In the genomic region with DNA sequence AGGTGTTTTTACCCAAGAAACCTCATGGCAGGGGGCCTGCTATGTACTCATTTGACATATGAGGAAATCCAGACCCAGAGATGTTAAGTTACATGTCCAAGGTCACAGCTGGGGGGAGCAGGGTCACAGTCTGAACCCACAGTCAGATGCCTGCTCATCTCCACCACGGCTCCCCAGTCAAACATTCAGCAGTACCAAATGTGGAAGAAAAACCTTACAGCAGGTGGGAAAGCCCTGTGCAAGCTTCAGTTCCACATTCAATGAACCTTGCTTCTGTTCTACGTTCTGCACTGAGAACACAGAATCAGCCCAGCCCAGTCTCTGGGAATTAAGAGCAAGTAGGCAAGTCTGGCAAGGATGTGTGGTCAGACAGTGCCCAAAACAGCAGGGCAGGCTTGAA, we compare ENCODE assay signal across 12 cellular contexts. TPM values are rescaled to one million over a fixed set of nuclear protein-coding genes. Genes with fewer than 3 reads are reported as not detected.
DNase-seq lines count a peak whose midpoint lies in the region; ATAC-seq, FAIRE-seq and TF ChIP-seq lines count a peak whose summit lies in the region.
"Had no signal": no experiment of that assay in that cellular context is flagged by ENCODE, and none has a peak within 500 bp of the region (broad histone marks: within the 10 kb centered on the region; RNA-seq: fewer than 3 reads in every experiment).

No MANE protein-coding gene starts in this region.

- peak; percentile 47 for ATAC-seq in GM19438 (IDR thresholded peaks at IDR 0.05; ENCODE audit: low read depth, unreplicated experiment)
- peak; percentile 30 for ATAC-seq in HG03442 (IDR thresholded peaks at IDR 0.05; ENCODE audit: unreplicated experiment)
- no peak for ATAC-seq in central memory CD8-positive, alpha-beta T cell (replicated peaks; ENCODE audit: extremely low read depth, poor library complexity, severe bottlenecking)
- ATAC-seq in gastroesophageal sphincter, result no peak
- ATAC-seq in HG02970 (IDR thresholded peaks at IDR 0.05; ENCODE audit: low FRiP score, unreplicated experiment), result no peak
- ATAC-seq: activated T-cell treated with anti-CD3 and anti-CD28 coated beads, Interleukin-2, amount 50 U/mL, for 4 hours; mucosa of descending colon had no signal

- DNase-seq in GM12891 (ENCODE audit: insufficient read length, low spot score), result no peak
- no peak for DNase-seq in central memory CD8-positive, alpha-beta T cell (ENCODE audit: low spot score in 2 of 2)
- DNase-seq in A673 (ENCODE audit: low spot score), result no peak
- DNase-seq in SIG-M5 (lab: John Stamatoyannopoulos, UW), result no peak
- DNase-seq: activated T-cell treated with anti-CD3 and anti-CD28 coated beads, Interleukin-2, amount 50 U/mL, for 4 hours; DMS153; mucosa of descending colon; stomach had no signal

- CTCF ChIA-PET in A673 (lab: Charles Lee), result no interaction called here

- TF ChIP-seq POLR2A in GM12891 (IDR thresholded peaks at IDR 0.05; ENCODE audit: low read depth, low read length), result no peak
- no peak for TF ChIP-seq POLR2A in gastroesophageal sphincter (IDR thresholded peaks at IDR 0.05)

- no peaks in the 10 kb centered on the region for H3K27me3 Mint-ChIP-seq in central memory CD8-positive, alpha-beta T cell

- peak overlapping the region; percentile 86 for H3K27ac Mint-ChIP-seq in central memory CD8-positive, alpha-beta T cell (ENCODE audit: low read depth)

- POLR2A ChIA-PET in A673 (lab: Charles Lee; ENCODE audit: low non-redundant PET), result no interaction called here

- H3K4me1 Mint-ChIP-seq in central memory CD8-positive, alpha-beta T cell, result peaks cover 34% of the 10 kb centered on the region

- H3K9me3 ChIP-seq in A673 (ENCODE audit: low read depth, low read length, poor library complexity, severe bottlenecking), result no peaks in the 10 kb centered on the region
- no peaks in the 10 kb centered on the region for H3K9me3 ChIP-seq in gastroesophageal sphincter
- H3K9me3 ChIP-seq: mucosa of descending colon, stomach had no signal

- H3K27ac ChIP-seq in A673 (ENCODE audit: low read depth, low read length, poor library complexity, severe bottlenecking), result no peak overlapping the region
- H3K27ac ChIP-seq in gastroesophageal sphincter, result no peak overlapping the region
- H3K27ac ChIP-seq: stomach had no signal

- no peaks in the 10 kb centered on the region for H3K4me1 ChIP-seq in A673 (ENCODE audit: insufficient read depth, low read length, poor library complexity, severe bottlenecking)
- H3K4me1 ChIP-seq in gastroesophageal sphincter, result peaks cover 0 to 11% (median 0%) of the 10 kb centered on the region in 3 donors

- peak overlapping the region; percentile 44 for H3K4me3 Mint-ChIP-seq in central memory CD8-positive, alpha-beta T cell
- H3K4me3 Mint-ChIP-seq: activated T-cell treated with anti-CD3 and anti-CD28 coated beads, Interleukin-2, amount 50 U/mL, for 4 hours had no signal

- BruUV-seq in A673 (replicated peaks; lab: Mats Ljungman, UMichigan), result no TSS peak

- no peaks in the 10 kb centered on the region for H3K36me3 ChIP-seq in A673 (ENCODE audit: insufficient read depth, low read length, poor library complexity, severe bottlenecking)
- no peaks in the 10 kb centered on the region for H3K36me3 ChIP-seq in gastroesophageal sphincter
- H3K36me3 ChIP-seq: stomach had no signal

- H3K27me3 ChIP-seq in A673 (replicated peaks; ENCODE audit: insufficient read depth, low read depth, low read length, poor library complexity) (no peaks in the 10 kb centered on the region), gastroesophageal sphincter (no peaks in the 10 kb centered on the region)

- peak; percentile 90 for FAIRE-seq in GM12891 (lab: Jason Lieb, UNC)

- TF ChIP-seq EP300 in gastroesophageal sphincter (IDR thresholded peaks at IDR 0.05), result no peak

- H3K4me3 ChIP-seq in A673 (ENCODE audit: low read depth, low read length, poor library complexity, severe bottlenecking) (no peak overlapping the region), gastroesophageal sphincter (no peak overlapping the region)
- H3K4me3 ChIP-seq: mucosa of descending colon, stomach had no signal

- peaks cover 6% of the 10 kb centered on the region for H3K36me3 Mint-ChIP-seq in central memory CD8-positive, alpha-beta T cell (ENCODE audit: insufficient read depth)

- no peaks in the 10 kb centered on the region for H3K9me3 Mint-ChIP-seq in central memory CD8-positive, alpha-beta T cell
- H3K9me3 Mint-ChIP-seq: activated T-cell treated with anti-CD3 and anti-CD28 coated beads, Interleukin-2, amount 50 U/mL, for 4 hours had no signal

- 42 to 83% methylated on average over 1 to 2 of the region's 2 CpGs for WGBS in gastroesophageal sphincter (ENCODE audit: low coverage in 1 of 2), 2 donors

- intact Hi-C loops in A673 (cut with micrococcal nuclease; ENCODE audit: unreplicated experiment), result no loop called here

- TF ChIP-seq CTCF in A673 (conservative IDR thresholded peaks at IDR 0.05; ENCODE audit: low read depth, low read length) (no peak), gastroesophageal sphincter (IDR thresholded peaks at IDR 0.05) (no peak)

TF ChIP-seq in GM12891, 5 proteins besides CTCF, POLR2A, EP300 and RAD21:
- TF ChIP-seq PAX5 (IDR thresholded peaks at IDR 0.05; ENCODE audit: insufficient read depth, low read length, severe bottlenecking) (no peak), POLR2AphosphoS5 (IDR thresholded peaks at IDR 0.05; ENCODE audit: low read depth, low read length) (no peak), TAF1 (IDR thresholded peaks at IDR 0.05; ENCODE audit: low read depth, low read length) (no peak), SPI1 (IDR thresholded peaks at IDR 0.05; ENCODE audit: low read depth, low read length) (peak; percentile 80), POU2F2 (IDR thresholded peaks at IDR 0.05; ENCODE audit: low read depth, low read length) (no peak)

RNA-seq across cellular contexts. Expression of gene LRP8, which starts 35.2 kb away (rescaled TPM):
- polyA plus RNA-seq in GM12891 (2012; ENCODE audit: low read depth, missing spikeins), result 8.8 TPM
- 24.6 and 24.7 TPM in 2 replicates for total RNA-seq in A673 (2021)
- total RNA-seq in gastroesophageal sphincter, result 1 to 10 TPM; 1.8 to 3.6 (median 2.2) TPM

RNA-seq across cellular contexts. Expression of gene MAGOH, which starts 54.4 kb away (rescaled TPM):
- 125 TPM for polyA plus RNA-seq in GM12891 (2012; ENCODE audit: low read depth, missing spikeins)
- total RNA-seq in A673 (2021) (75.1 and 76.3 TPM in 2 replicates), gastroesophageal sphincter (10 to 100 TPM; 30.2 to 49.4 (median 32.7) TPM)

Comparison
In these comparisons a context has a peak if more than half of its experiments do, and no peak if none do; other contexts are left out.
1. ATAC-seq: peak in GM19438 (single experiment) and HG03442 (single experiment); none in central memory CD8-positive, alpha-beta T cell (single experiment), gastroesophageal sphincter (single experiment) and HG02970 (single experiment).